Comparison of ENCODE assay signal across 26 cellular contexts in the genomic region with DNA sequence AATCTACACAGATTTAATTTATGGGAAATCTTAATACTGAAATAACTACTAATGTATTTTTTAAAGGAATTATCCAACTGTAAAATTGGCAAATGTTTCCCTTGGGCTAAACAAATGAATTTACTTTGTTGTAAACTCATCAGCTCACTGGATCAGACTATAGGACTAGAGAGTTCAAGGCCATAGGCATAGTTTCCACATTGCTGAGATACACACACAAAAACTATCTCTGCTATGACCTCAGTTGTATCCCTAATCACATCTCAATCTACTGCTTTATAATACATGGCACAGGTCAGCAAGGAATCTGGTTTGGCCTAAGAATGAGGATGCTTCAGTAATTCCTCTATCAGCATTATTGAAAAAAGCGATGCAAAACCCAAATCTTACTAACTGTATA.
"Had no signal": no experiment of that assay in that cellular context is flagged by ENCODE, and none has a peak within 500 bp of the region (broad histone marks: within the 10 kb centered on the region; RNA-seq: fewer than 3 reads in every experiment).

No MANE protein-coding gene starts in this region.

- ATAC-seq: activated T-cell treated with anti-CD3 and anti-CD28 coated beads, Interleukin-2, amount 50 U/mL, for 4 hours; effector memory CD8-positive, alpha-beta T cell; esophagus mucosa; left lobe of liver; lower lobe of right lung; mucosa of descending colon; sciatic nerve had no signal

- H3K27ac ChIP-seq: colonic mucosa, dorsolateral prefrontal cortex, hepatocyte, lower lobe of right lung, neural progenitor cell, testis, vagina, WERI-Rb-1 had no signal

- H3K4me1 Mint-ChIP-seq: neural progenitor cell had no signal

- H3K4me1 ChIP-seq: colonic mucosa, neural progenitor cell, testis had no signal

- H3K36me3 ChIP-seq: colonic mucosa, lower lobe of right lung, neural progenitor cell, vagina, WERI-Rb-1 had no signal

- DNase-seq: activated CD4-positive, alpha-beta T cell treated with anti-CD3 and anti-CD28 coated beads for 1 hour; activated CD8-positive, alpha-beta memory T cell treated with anti-CD3 and anti-CD28 coated beads, Interleukin-2, amount 50 U/mL, for 4 hours; activated naive CD4-positive, alpha-beta T cell treated with Interleukin-2 at 50 U/mL for 16 hours; activated T-cell treated with anti-CD3 and anti-CD28 coated beads, Interleukin-2, amount 50 U/mL, for 4 hours; amygdala; colonic mucosa; dorsolateral prefrontal cortex; effector memory CD8-positive, alpha-beta T cell; glutamatergic neuron; immature natural killer cell; lower lobe of right lung; mesendoderm; mucosa of descending colon; posterior cingulate gyrus; small intestine; stimulated activated CD4-positive, alpha-beta T cell treated with anti-CD3 and anti-CD28 coated beads, Interleukin-15, amount 100 ng/mL, for 24 hours; stimulated activated naive CD4-positive, alpha-beta T cell; testis; WERI-Rb-1 had no signal

- H3K9me3 ChIP-seq: colonic mucosa, lower lobe of right lung, mucosa of descending colon, testis, vagina had no signal

- H3K27me3 Mint-ChIP-seq: effector memory CD8-positive, alpha-beta T cell had no signal

- H3K4me3 ChIP-seq: colonic mucosa, dorsolateral prefrontal cortex, hepatocyte, lower lobe of right lung, mucosa of descending colon, neural progenitor cell, testis, vagina had no signal

- H3K36me3 Mint-ChIP-seq: neural progenitor cell had no signal

- H3K27me3 ChIP-seq: colonic mucosa, dorsolateral prefrontal cortex, hepatocyte, neural progenitor cell, testis, vagina had no signal

- H3K4me3 Mint-ChIP-seq: activated T-cell treated with anti-CD3 and anti-CD28 coated beads, Interleukin-2, amount 50 U/mL, for 4 hours; effector memory CD8-positive, alpha-beta T cell; immature natural killer cell; neural progenitor cell; T-helper 2 cell treated with Interferon-gamma antibody and Interleukin-4, amounts not matched to agents 5 μg/mL and 100 μg/mL, for 36 hours had no signal

- H3K9me3 Mint-ChIP-seq: neural progenitor cell had no signal

- H3K27ac Mint-ChIP-seq: immature natural killer cell, neural progenitor cell had no signal
